In the genomic region with DNA sequence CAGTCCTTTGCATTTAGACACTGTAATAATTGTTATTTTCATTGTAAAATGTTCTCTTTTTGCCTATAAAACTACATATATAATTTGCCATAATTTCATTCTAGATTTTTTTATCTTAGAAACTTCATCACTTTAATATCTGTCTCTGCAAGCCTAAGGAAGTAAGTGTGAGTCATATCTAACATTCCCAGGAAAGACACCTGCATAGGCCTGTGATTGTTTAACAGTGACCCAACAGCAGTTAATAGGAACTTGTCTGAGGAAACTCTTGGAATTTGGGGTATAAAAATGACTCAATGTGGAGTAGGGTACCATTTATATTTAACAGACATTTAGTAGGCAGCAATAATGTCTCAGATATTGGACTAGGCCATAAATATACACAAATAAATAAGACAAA, we compare ENCODE assay signal across 33 cellular contexts.
"Had no signal": no experiment of that assay in that cellular context is flagged by ENCODE, and none has a peak within 500 bp of the region (broad histone marks: within the 10 kb centered on the region; RNA-seq: fewer than 3 reads in every experiment).

No MANE protein-coding gene starts in this region.

- H3K4me3 ChIP-seq: cardiac muscle cell, Peyer's patch had no signal

- H3K4me1 ChIP-seq: Peyer's patch had no signal

- H3K9me3 Mint-ChIP-seq: activated CD4-positive, alpha-beta memory T cell treated with anti-CD3 and anti-CD28 coated beads, Interleukin-2, amount 10 ng/mL, durations not matched to agents 7 days and 5 days; activated naive CD4-positive, alpha-beta T cell treated with anti-CD3 and anti-CD28 coated beads, Interleukin-2, amount 10 ng/mL, durations not matched to agents 7 days and 5 days; activated naive CD8-positive, alpha-beta T cell treated with anti-CD3 and anti-CD28 coated beads, Interleukin-2, amount 50 U/mL, for 24 hours; central memory CD8-positive, alpha-beta T cell had no signal

- DNase-seq: activated CD4-positive, alpha-beta memory T cell treated with anti-CD3 and anti-CD28 coated beads, Interleukin-2, amount 10 ng/mL, durations not matched to agents 7 days and 5 days; activated CD4-positive, alpha-beta T cell treated with anti-CD3 and anti-CD28 coated beads for 1 hour; activated CD4-positive, alpha-beta T cell treated with anti-CD3 and anti-CD28 coated beads for 48 hours; activated CD4-positive, CD25-positive, alpha-beta regulatory T cell; activated CD8-positive, alpha-beta memory T cell treated with anti-CD3 and anti-CD28 coated beads for 24 hours; activated CD8-positive, alpha-beta memory T cell treated with anti-CD3 and anti-CD28 coated beads, Interleukin-2, amount 10 ng/mL, durations not matched to agents 7 days and 5 days; activated CD8-positive, alpha-beta memory T cell treated with anti-CD3 and anti-CD28 coated beads, Interleukin-2, amount 50 U/mL, for 48 hours; activated effector memory CD4-positive, alpha-beta T cell treated with Interleukin-2 at 50 U/mL for 16 hours; activated naive CD4-positive, alpha-beta T cell treated with anti-CD3 and anti-CD28 coated beads, Interleukin-2, amount 10 ng/mL, durations not matched to agents 7 days and 5 days; activated naive CD8-positive, alpha-beta T cell treated with anti-CD3 and anti-CD28 coated beads, Interleukin-2, amount 50 U/mL, for 24 hours; activated T-cell treated with anti-CD3 and anti-CD28 coated beads, Interleukin-2, amount 50 U/mL, for 48 hours; anterior cingulate cortex; Kasumi-1; MM.1S; MV-4-11; NCI-H1092; NCI-H1436 treated with DMSO at 0.1 percent for 48 hours; NCI-H1694 treated with DMSO at 0.1 percent for 48 hours; NCI-H2029; NCI-H345; NCI-H524 treated with DMSO at 0.1 percent for 48 hours; Peyer's patch; Right ventricle myocardium superior; RPMI8226; SW 1271; T-helper 1 cell; T-helper 2 cell; T-helper 9 cell; WERI-Rb-1 had no signal

- H3K27ac Mint-ChIP-seq: activated CD4-positive, alpha-beta memory T cell treated with anti-CD3 and anti-CD28 coated beads, Interleukin-2, amount 10 ng/mL, durations not matched to agents 7 days and 5 days; activated CD8-positive, alpha-beta memory T cell treated with anti-CD3 and anti-CD28 coated beads, Interleukin-2, amount 10 ng/mL, durations not matched to agents 7 days and 5 days; activated naive CD4-positive, alpha-beta T cell treated with anti-CD3 and anti-CD28 coated beads, Interleukin-2, amount 10 ng/mL, durations not matched to agents 7 days and 5 days; activated naive CD8-positive, alpha-beta T cell; activated naive CD8-positive, alpha-beta T cell treated with anti-CD3 and anti-CD28 coated beads, Interleukin-2, amount 50 U/mL, for 24 hours; brain had no signal

- H3K36me3 Mint-ChIP-seq: activated CD8-positive, alpha-beta memory T cell treated with anti-CD3 and anti-CD28 coated beads, Interleukin-2, amount 10 ng/mL, durations not matched to agents 7 days and 5 days; activated naive CD4-positive, alpha-beta T cell treated with anti-CD3 and anti-CD28 coated beads, Interleukin-2, amount 10 ng/mL, durations not matched to agents 7 days and 5 days; activated naive CD8-positive, alpha-beta T cell; brain had no signal

- H3K27me3 ChIP-seq: cardiac muscle cell, Peyer's patch had no signal

- ATAC-seq: activated CD8-positive, alpha-beta memory T cell treated with anti-CD3 and anti-CD28 coated beads, Interleukin-2, amount 10 ng/mL, durations not matched to agents 7 days and 5 days; activated naive CD8-positive, alpha-beta T cell treated with anti-CD3 and anti-CD28 coated beads, Interleukin-2, amount 50 U/mL, for 24 hours had no signal

- H3K4me1 Mint-ChIP-seq: activated CD4-positive, alpha-beta memory T cell treated with anti-CD3 and anti-CD28 coated beads, Interleukin-2, amount 10 ng/mL, durations not matched to agents 7 days and 5 days; activated CD8-positive, alpha-beta memory T cell treated with anti-CD3 and anti-CD28 coated beads, Interleukin-2, amount 10 ng/mL, durations not matched to agents 7 days and 5 days; activated naive CD4-positive, alpha-beta T cell treated with anti-CD3 and anti-CD28 coated beads, Interleukin-2, amount 10 ng/mL, durations not matched to agents 7 days and 5 days; activated naive CD8-positive, alpha-beta T cell treated with anti-CD3 and anti-CD28 coated beads, Interleukin-2, amount 50 U/mL, for 24 hours; central memory CD8-positive, alpha-beta T cell had no signal

- H3K36me3 ChIP-seq: cardiac muscle cell, Peyer's patch, WERI-Rb-1 had no signal

- H3K4me3 Mint-ChIP-seq: activated CD4-positive, alpha-beta memory T cell treated with anti-CD3 and anti-CD28 coated beads, Interleukin-2, amount 10 ng/mL, durations not matched to agents 7 days and 5 days; activated CD8-positive, alpha-beta memory T cell treated with anti-CD3 and anti-CD28 coated beads, Interleukin-2, amount 10 ng/mL, durations not matched to agents 7 days and 5 days; activated naive CD4-positive, alpha-beta T cell treated with anti-CD3 and anti-CD28 coated beads, Interleukin-2, amount 10 ng/mL, durations not matched to agents 7 days and 5 days; activated naive CD8-positive, alpha-beta T cell; activated naive CD8-positive, alpha-beta T cell treated with anti-CD3 and anti-CD28 coated beads, Interleukin-2, amount 50 U/mL, for 24 hours; brain; central memory CD8-positive, alpha-beta T cell had no signal

- H3K27me3 Mint-ChIP-seq: activated CD4-positive, alpha-beta memory T cell treated with anti-CD3 and anti-CD28 coated beads, Interleukin-2, amount 10 ng/mL, durations not matched to agents 7 days and 5 days; activated CD8-positive, alpha-beta memory T cell treated with anti-CD3 and anti-CD28 coated beads, Interleukin-2, amount 10 ng/mL, durations not matched to agents 7 days and 5 days; activated naive CD4-positive, alpha-beta T cell treated with anti-CD3 and anti-CD28 coated beads, Interleukin-2, amount 10 ng/mL, durations not matched to agents 7 days and 5 days; activated naive CD8-positive, alpha-beta T cell treated with anti-CD3 and anti-CD28 coated beads, Interleukin-2, amount 50 U/mL, for 24 hours; brain; central memory CD8-positive, alpha-beta T cell had no signal

- H3K27ac ChIP-seq: cardiac muscle cell, Peyer's patch, WERI-Rb-1 had no signal

- H3K9me3 ChIP-seq: Peyer's patch had no signal
